In genomic region chr11:28760676-28761390, GRCh38 we compare ENCODE assay signal across 12 cellular contexts.
DNase-seq lines count a peak whose midpoint lies in the region; FAIRE-seq and TF ChIP-seq lines count a peak whose summit lies in the region.
"Had no signal": no experiment of that assay in that cellular context is flagged by ENCODE, and none has a peak within 500 bp of the region (broad histone marks: within the 10 kb centered on the region; RNA-seq: fewer than 3 reads in every experiment).

No MANE protein-coding gene starts in this region.

- TF ChIP-seq CTCF in choroid plexus epithelial cell (conservative IDR thresholded peaks at IDR 0.05; ENCODE audit: low read depth, low read length), result no peak
- no peak for TF ChIP-seq CTCF in retinal pigment epithelial cell (conservative IDR thresholded peaks at IDR 0.05; ENCODE audit: low read depth, low read length)

- H3K4me3 ChIP-seq in choroid plexus epithelial cell (ENCODE audit: low read depth, low read length), result no peak overlapping the region
- H3K4me3 ChIP-seq in retinal pigment epithelial cell (ENCODE audit: low read length), result no peak overlapping the region
- H3K4me3 ChIP-seq: MG63 had no signal

- peak; percentile 75 for FAIRE-seq in H54 (lab: Jason Lieb, UNC)

- TF ChIP-seq POLR2A in H54 (IDR thresholded peaks at IDR 0.05; ENCODE audit: low read depth, low read length), result no peak

- no peak for DNase-seq in H54 (ENCODE audit: insufficient read length, low spot score)
- DNase-seq in NCI-H748 (lab: John Stamatoyannopoulos, UW; ENCODE audit: unreplicated experiment), result peak; percentile 94
- peak; percentile 71 for DNase-seq in choroid plexus epithelial cell (ENCODE audit: low read depth)
- peak; percentile 78 for DNase-seq in retinal pigment epithelial cell (ENCODE audit: low read depth)
- DNase-seq in AG20443 (ENCODE audit: low spot score), result no peak
- no peak for DNase-seq in NAMALWA (ENCODE audit: low spot score)
- no peak for DNase-seq in NCI-H1930 (lab: John Stamatoyannopoulos, UW)
- DNase-seq: activated CD8-positive, alpha-beta memory T cell treated with anti-CD3 and anti-CD28 coated beads, Interleukin-2, amount 50 U/mL, for 4 hours; CD4-positive, alpha-beta memory T cell; MG63; midbrain; NCI-H774 had no signal

Comparison
In these comparisons a context has a peak if more than half of its experiments do, and no peak if none do; other contexts are left out.
1. DNase-seq: peak in NCI-H748 (single experiment), choroid plexus epithelial cell (single experiment) and retinal pigment epithelial cell (single experiment); none in H54 (single experiment), AG20443 (single experiment), NAMALWA (single experiment) and NCI-H1930 (0 of 2).